ENCODE assay signal across 26 cellular contexts in the genomic region with DNA sequence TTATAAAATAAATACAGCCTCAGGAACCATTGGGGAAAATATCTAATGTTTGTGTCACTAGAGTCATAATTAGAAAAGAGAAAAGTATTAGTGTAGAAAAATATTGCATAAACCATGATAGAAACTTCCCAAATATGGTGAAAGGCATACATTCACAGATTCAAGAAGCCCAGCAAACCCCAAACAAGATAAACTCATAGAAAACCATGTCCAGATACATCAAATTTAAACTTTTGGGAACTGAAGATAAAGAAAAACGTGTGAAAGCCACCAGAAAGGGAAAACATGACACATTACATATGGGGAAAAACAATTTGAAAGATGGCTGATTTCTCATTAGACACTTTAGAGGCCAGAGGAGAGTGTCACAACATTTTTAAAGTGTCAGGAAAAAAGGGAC.
"Had no signal": no experiment of that assay in that cellular context is flagged by ENCODE, and none has a peak within 500 bp of the region (broad histone marks: within the 10 kb centered on the region; RNA-seq: fewer than 3 reads in every experiment).

No MANE protein-coding gene starts in this region.

- H3K79me2 ChIP-seq: parathyroid adenoma had no signal

- H3K4me3 ChIP-seq: neural progenitor cell, ovary, psoas muscle, right lobe of liver, sigmoid colon, suprapubic skin, testis, tibial nerve, upper lobe of left lung, vagina had no signal

- H2AFZ ChIP-seq: neural progenitor cell, parathyroid adenoma had no signal

- H3K27me3 ChIP-seq: neural progenitor cell, ovary, right lobe of liver, sigmoid colon, suprapubic skin, testis, tibial nerve, upper lobe of left lung, vagina had no signal

- H3K27ac ChIP-seq: neural progenitor cell, ovary, parathyroid adenoma, psoas muscle, right lobe of liver, sigmoid colon, suprapubic skin, testis, tibial nerve, upper lobe of left lung, vagina had no signal

- ATAC-seq: natural killer cell; psoas muscle; right cardiac atrium; right lobe of liver; stimulated activated effector memory CD8-positive, alpha-beta T cell treated with anti-CD3 and anti-CD28 coated beads, Interleukin-12 subunit alpha, Interleukin-12 subunit beta, amount 100 ng/mL, for 72 hours; stimulated activated naive B cell treated with anti-CD40 and anti-IgM and Interleukin-4, amounts not matched to agents 10 μg/mL and 1 μg/mL and 100 μg/mL, for 72 hours; stimulated activated naive CD8-positive, alpha-beta T cell treated with anti-CD3 and anti-CD28 coated beads, Interleukin-15, amount 100 ng/mL, for 72 hours; stimulated activated naive CD8-positive, alpha-beta T cell treated with anti-CD3 and anti-CD28 coated beads, Interleukin-15, Interleukin-2, amounts not matched to agents 100 U/mL and 50 U/mL, for 24 hours had no signal

- H3K36me3 ChIP-seq: neural progenitor cell, ovary, right lobe of liver, sigmoid colon, suprapubic skin, tibial nerve, upper lobe of left lung, vagina had no signal

- H3K4me1 ChIP-seq: neural progenitor cell, psoas muscle, suprapubic skin, testis, tibial nerve, upper lobe of left lung, vagina had no signal

- H3K9ac ChIP-seq: neural progenitor cell, parathyroid adenoma had no signal

- FAIRE-seq: urothelium cell line had no signal

- H3K9me3 ChIP-seq: ovary, psoas muscle, right lobe of liver, sigmoid colon, suprapubic skin, testis, upper lobe of left lung, vagina had no signal

- H3K4me2 ChIP-seq: neural progenitor cell had no signal

- DNase-seq: natural killer cell; occipital lobe; ovary; posterior cingulate gyrus; psoas muscle; right cardiac atrium; right lobe of liver; sigmoid colon; small intestine; stimulated activated CD4-positive, alpha-beta T cell treated with anti-CD3 and anti-CD28 coated beads, Interleukin-15, amount 100 ng/mL, for 24 hours; stimulated activated CD4-positive, alpha-beta T cell treated with anti-CD3 and anti-CD28 coated beads, Interleukin-2, amount 100 ng/mL, for 24 hours; stimulated activated CD4-positive, alpha-beta T cell treated with anti-CD3 and anti-CD28 coated beads, Interleukin-2, amount 100 ng/mL, for 48 hours; stimulated activated CD4-positive, alpha-beta T cell treated with anti-CD3 and anti-CD28 coated beads, Interleukin-4, amount 100 ng/mL, for 24 hours; stimulated activated naive B cell treated with anti-CD40 and anti-IgM and Interleukin-4, amounts not matched to agents 10 μg/mL and 1 μg/mL and 100 μg/mL, for 72 hours; stimulated activated naive CD8-positive, alpha-beta T cell treated with anti-CD3 and anti-CD28 coated beads, Interleukin-15, amount 100 ng/mL, for 72 hours; stimulated activated naive CD8-positive, alpha-beta T cell treated with anti-CD3 and anti-CD28 coated beads, Interleukin-15, Interleukin-2, amounts not matched to agents 100 U/mL and 50 U/mL, for 24 hours; substantia nigra; testis; upper lobe of left lung had no signal
